1 cellular context compared by ENCODE assay signal in genomic region chr2:31764169-31764568, GRCh38.
TF ChIP-seq lines count a peak whose summit lies in the region.

No MANE protein-coding gene starts in this region.

TF ChIP-seq in GM23338, 12 proteins besides CTCF, POLR2A, EP300 and RAD21 (continued from another document):
- TF ChIP-seq EZH2 (IDR thresholded peaks at IDR 0.05; ENCODE audit: low read depth, unreplicated experiment), result no peak
- no peak for TF ChIP-seq POLR2AphosphoS5 (IDR thresholded peaks at IDR 0.05; ENCODE audit: low read depth)
- no peak for TF ChIP-seq CREB1 (CRISPR knock-in tag; IDR thresholded peaks at IDR 0.05; ENCODE audit: low read depth)
TF ChIP-seq in GM23338: peak in this region for 0.
